ENCODE assay signal across 8 cellular contexts in genomic region chr14:51860164-51860835, GRCh38. TPM values are rescaled to one million over a fixed set of nuclear protein-coding genes. Genes with fewer than 3 reads are reported as not detected.
A peak's percentile ranks its signal among the peaks of the same experiment; 100 is the strongest.
DNase-seq lines count a peak whose midpoint lies in the region; ATAC-seq and TF ChIP-seq lines count a peak whose summit lies in the region.

TSS of gene GNG2 (plus strand) at chr14:51860612. CDS start at chr14:51950679, 90,067 bp downstream.

- H3K27ac Mint-ChIP-seq in Calu3 (ENCODE audit: unreplicated experiment) = no peak within 1 kb of the TSS
- H3K27ac Mint-ChIP-seq in activated T-helper 1 cell treated with anti-CD3 and anti-CD28 coated beads, Interleukin-12 subunit alpha, Interleukin-12 subunit beta, Interleukin-2, Interleukin-4 antibody, amounts not matched to agents 30 ng/mL and 10 ng/mL and 1 ng/mL, durations not matched to agents 14 hours and 24 hours and 36 hours = peak within 1 kb of the TSS; percentile 88
- peak within 1 kb of the TSS; percentile 93 to 99 (median 98) for H3K27ac Mint-ChIP-seq in naive thymus-derived CD8-positive, alpha-beta T cell
- peak within 1 kb of the TSS; percentile 88 for H3K27ac Mint-ChIP-seq in stimulated activated naive B cell treated with anti-CD40 and anti-IgM and Interleukin-4, amounts not matched to agents 10 μg/mL and 1 μg/mL and 100 μg/mL, for 72 hours

- POLR2A ChIA-PET in naive thymus-derived CD8-positive, alpha-beta T cell (lab: Charles Lee) = interaction anchor here (0.9 to 5.9 kb wide), 11 partner anchors 10 to 111 kb away, joined by 3 to 94 read pairs (median 4); no protein-coding TSS in a partner anchor

- DNase-seq in Calu3 (peak; percentile 21), HuH-7 (ENCODE audit: low spot score) (peak; percentile 15), RPMI7951 (ENCODE audit: low read depth) (peak; percentile 88), fibroblast of mammary gland (ENCODE audit: low read depth) (peak; percentile 79)
- DNase-seq in activated T-helper 1 cell treated with anti-CD3 and anti-CD28 coated beads, Interleukin-12 subunit alpha, Interleukin-12 subunit beta, Interleukin-2, Interleukin-4 antibody, amounts not matched to agents 30 ng/mL and 10 ng/mL and 1 ng/mL, durations not matched to agents 14 hours and 24 hours and 36 hours (ENCODE audit: low spot score) = peak; percentile 77
- peak; percentile 71 to 92 (median 80) for DNase-seq in naive thymus-derived CD8-positive, alpha-beta T cell
- peak; percentile 68 for DNase-seq in stimulated activated naive B cell treated with anti-CD40 and anti-IgM and Interleukin-4, amounts not matched to agents 10 μg/mL and 1 μg/mL and 100 μg/mL, for 72 hours

- no TSS peak for BruUV-seq in Calu3 (replicated peaks; lab: Mats Ljungman, UMichigan)

- peak; percentile 84 for ATAC-seq in GM21526 (IDR thresholded peaks at IDR 0.05; ENCODE audit: low FRiP score, unreplicated experiment)
- ATAC-seq in naive thymus-derived CD8-positive, alpha-beta T cell = peak; percentile 95 to 96
- ATAC-seq in stimulated activated naive B cell treated with anti-CD40 and anti-IgM and Interleukin-4, amounts not matched to agents 10 μg/mL and 1 μg/mL and 100 μg/mL, for 72 hours (replicated peaks) = peak; percentile 97

- intact Hi-C loops in Calu3 (cut with micrococcal nuclease; ENCODE audit: unreplicated experiment) = loop anchor here (1.0 kb wide), 1 partner anchor 23 kb away; no protein-coding TSS in a partner anchor
- intact Hi-C loops in activated T-helper 1 cell treated with anti-CD3 and anti-CD28 coated beads, Interleukin-12 subunit alpha, Interleukin-12 subunit beta, Interleukin-2, Interleukin-4 antibody, amounts not matched to agents 30 ng/mL and 10 ng/mL and 1 ng/mL, durations not matched to agents 14 hours and 24 hours and 36 hours (cut with micrococcal nuclease) = loop anchor here (1.0 to 10.0 kb wide), 9 partner anchors 13 to 1135 kb away; partner anchors contain the start of genes FRMD6, GPR137C, TMX1 and TXNDC16

- H3K27me3 Mint-ChIP-seq in Calu3 (ENCODE audit: unreplicated experiment) = peaks cover 19% of the 10 kb centered on the region
- peaks cover 2% of the 10 kb centered on the region for H3K27me3 Mint-ChIP-seq in activated T-helper 1 cell treated with anti-CD3 and anti-CD28 coated beads, Interleukin-12 subunit alpha, Interleukin-12 subunit beta, Interleukin-2, Interleukin-4 antibody, amounts not matched to agents 30 ng/mL and 10 ng/mL and 1 ng/mL, durations not matched to agents 14 hours and 24 hours and 36 hours (ENCODE audit: insufficient read depth)
- no peaks in the 10 kb centered on the region for H3K27me3 Mint-ChIP-seq in naive thymus-derived CD8-positive, alpha-beta T cell
- H3K27me3 Mint-ChIP-seq in stimulated activated naive B cell treated with anti-CD40 and anti-IgM and Interleukin-4, amounts not matched to agents 10 μg/mL and 1 μg/mL and 100 μg/mL, for 72 hours = no peaks in the 10 kb centered on the region

- CTCF ChIA-PET in Calu3 (lab: Charles Lee) = interaction anchor here (0.6 to 0.9 kb wide), 4 partner anchors 24 to 297 kb away, joined by 3 to 4 read pairs (median 3); no protein-coding TSS in a partner anchor

- peak within 1 kb of the TSS; percentile 33 for H3K4me3 Mint-ChIP-seq in Calu3 (ENCODE audit: low read depth, unreplicated experiment)
- peak within 1 kb of the TSS; percentile 95 for H3K4me3 Mint-ChIP-seq in activated T-helper 1 cell treated with anti-CD3 and anti-CD28 coated beads, Interleukin-12 subunit alpha, Interleukin-12 subunit beta, Interleukin-2, Interleukin-4 antibody, amounts not matched to agents 30 ng/mL and 10 ng/mL and 1 ng/mL, durations not matched to agents 14 hours and 24 hours and 36 hours
- peak within 1 kb of the TSS; percentile 81 to 99 (median 94) for H3K4me3 Mint-ChIP-seq in naive thymus-derived CD8-positive, alpha-beta T cell
- H3K4me3 Mint-ChIP-seq in stimulated activated naive B cell treated with anti-CD40 and anti-IgM and Interleukin-4, amounts not matched to agents 10 μg/mL and 1 μg/mL and 100 μg/mL, for 72 hours = peak within 1 kb of the TSS; percentile 94

- peaks cover 15% of the 10 kb centered on the region for H3K4me1 Mint-ChIP-seq in Calu3 (ENCODE audit: low read depth, unreplicated experiment)
- peaks cover 63% of the 10 kb centered on the region for H3K4me1 Mint-ChIP-seq in activated T-helper 1 cell treated with anti-CD3 and anti-CD28 coated beads, Interleukin-12 subunit alpha, Interleukin-12 subunit beta, Interleukin-2, Interleukin-4 antibody, amounts not matched to agents 30 ng/mL and 10 ng/mL and 1 ng/mL, durations not matched to agents 14 hours and 24 hours and 36 hours (ENCODE audit: low read depth)
- peaks cover 35 to 79% (median 64%) of the 10 kb centered on the region in 4 donors for H3K4me1 Mint-ChIP-seq in naive thymus-derived CD8-positive, alpha-beta T cell
- H3K4me1 Mint-ChIP-seq in stimulated activated naive B cell treated with anti-CD40 and anti-IgM and Interleukin-4, amounts not matched to agents 10 μg/mL and 1 μg/mL and 100 μg/mL, for 72 hours = peaks cover 38 to 64% of the 10 kb centered on the region in 2 donors

- no peaks in the 10 kb centered on the region for H3K36me3 Mint-ChIP-seq in Calu3 (ENCODE audit: insufficient read depth, unreplicated experiment)
- H3K36me3 Mint-ChIP-seq in activated T-helper 1 cell treated with anti-CD3 and anti-CD28 coated beads, Interleukin-12 subunit alpha, Interleukin-12 subunit beta, Interleukin-2, Interleukin-4 antibody, amounts not matched to agents 30 ng/mL and 10 ng/mL and 1 ng/mL, durations not matched to agents 14 hours and 24 hours and 36 hours (ENCODE audit: low read depth) = peaks cover 19% of the 10 kb centered on the region
- H3K36me3 Mint-ChIP-seq in naive thymus-derived CD8-positive, alpha-beta T cell = peaks cover 0 to 6% (median 3%) of the 10 kb centered on the region in 3 donors
- H3K36me3 Mint-ChIP-seq in stimulated activated naive B cell treated with anti-CD40 and anti-IgM and Interleukin-4, amounts not matched to agents 10 μg/mL and 1 μg/mL and 100 μg/mL, for 72 hours = peaks cover 0 to 4% of the 10 kb centered on the region in 2 donors

- no peaks in the 10 kb centered on the region for H3K9me3 Mint-ChIP-seq in Calu3 (ENCODE audit: low read depth, unreplicated experiment)
- peaks cover 4% of the 10 kb centered on the region for H3K9me3 Mint-ChIP-seq in activated T-helper 1 cell treated with anti-CD3 and anti-CD28 coated beads, Interleukin-12 subunit alpha, Interleukin-12 subunit beta, Interleukin-2, Interleukin-4 antibody, amounts not matched to agents 30 ng/mL and 10 ng/mL and 1 ng/mL, durations not matched to agents 14 hours and 24 hours and 36 hours
- H3K9me3 Mint-ChIP-seq in naive thymus-derived CD8-positive, alpha-beta T cell = no peaks in the 10 kb centered on the region
- peaks cover 1 to 8% of the 10 kb centered on the region in 2 donors for H3K9me3 Mint-ChIP-seq in stimulated activated naive B cell treated with anti-CD40 and anti-IgM and Interleukin-4, amounts not matched to agents 10 μg/mL and 1 μg/mL and 100 μg/mL, for 72 hours

- H3K4me3 ChIP-seq in fibroblast of mammary gland (ENCODE audit: control insufficient read depth, low read depth, low read length) = peak within 1 kb of the TSS; percentile 66

- TF ChIP-seq CTCF in Calu3 (IDR thresholded peaks at IDR 0.05; ENCODE audit: unreplicated experiment) (no peak), fibroblast of mammary gland (conservative IDR thresholded peaks at IDR 0.05; ENCODE audit: control insufficient read depth, insufficient read depth, low read depth, low read length) (no peak)

RNA-seq across cellular contexts. Expression of gene GNG2, which starts in this region (rescaled TPM):
- not detected in 2 replicates for total RNA-seq in Calu3 (2022)
- total RNA-seq in RPMI7951 (2014; rRNA removed; shearing (Covaris generic)) = 81.7 and 98.8 TPM in 2 replicates
- 126 and 128 TPM in 2 replicates for total RNA-seq in activated T-helper 1 cell treated with anti-CD3 and anti-CD28 coated beads, Interleukin-12 subunit alpha, Interleukin-12 subunit beta, Interleukin-2, Interleukin-4 antibody, amounts not matched to agents 30 ng/mL and 10 ng/mL and 1 ng/mL, durations not matched to agents 14 hours and 24 hours and 36 hours
- 10 to 100 TPM; 57.8 to 66.7 TPM for total RNA-seq in naive thymus-derived CD8-positive, alpha-beta T cell
- polyA plus RNA-seq in naive thymus-derived CD8-positive, alpha-beta T cell = 100 to 1,000 TPM; 115 to 172 (median 122) TPM

Comparison
In these comparisons a context has a peak if more than half of its experiments do, and no peak if none do; other contexts are left out.
1. Peak in every context shown above with its lines: DNase-seq, ATAC-seq and H3K4me3 ChIP-seq.
2. RNA of gene GNG2 (total RNA-seq): 126 to 128 TPM in activated T-helper 1 cell treated with anti-CD3 and anti-CD28 coated beads, Interleukin-12 subunit alpha, Interleukin-12 subunit beta, Interleukin-2, Interleukin-4 antibody, amounts not matched to agents 30 ng/mL and 10 ng/mL and 1 ng/mL, durations not matched to agents 14 hours and 24 hours and 36 hours, 81.7 to 98.8 TPM in RPMI7951 and 57.8 to 66.7 TPM in naive thymus-derived CD8-positive, alpha-beta T cell; not detected in Calu3; every median in the first group is over 10 times any median in the second.
3. Peak in DNase-seq in Calu3; RNA of the gene not detected or under 1 TPM.
4. DNase-seq: peak in every context shown above with its lines; median percentile 88 in RPMI7951; 80 in naive thymus-derived CD8-positive, alpha-beta T cell; 79 in fibroblast of mammary gland; 77 in activated T-helper 1 cell treated with anti-CD3 and anti-CD28 coated beads, Interleukin-12 subunit alpha, Interleukin-12 subunit beta, Interleukin-2, Interleukin-4 antibody, amounts not matched to agents 30 ng/mL and 10 ng/mL and 1 ng/mL, durations not matched to agents 14 hours and 24 hours and 36 hours; 68 in stimulated activated naive B cell treated with anti-CD40 and anti-IgM and Interleukin-4, amounts not matched to agents 10 μg/mL and 1 μg/mL and 100 μg/mL, for 72 hours; 21 in Calu3; 15 in HuH-7.
5. H3K4me3 Mint-ChIP-seq: peak in every context shown above with its lines; median percentile 95 in activated T-helper 1 cell treated with anti-CD3 and anti-CD28 coated beads, Interleukin-12 subunit alpha, Interleukin-12 subunit beta, Interleukin-2, Interleukin-4 antibody, amounts not matched to agents 30 ng/mL and 10 ng/mL and 1 ng/mL, durations not matched to agents 14 hours and 24 hours and 36 hours; 94 in naive thymus-derived CD8-positive, alpha-beta T cell; 94 in stimulated activated naive B cell treated with anti-CD40 and anti-IgM and Interleukin-4, amounts not matched to agents 10 μg/mL and 1 μg/mL and 100 μg/mL, for 72 hours; 33 in Calu3.